Comparison of ENCODE assay signal across 26 cellular contexts in the genomic region with DNA sequence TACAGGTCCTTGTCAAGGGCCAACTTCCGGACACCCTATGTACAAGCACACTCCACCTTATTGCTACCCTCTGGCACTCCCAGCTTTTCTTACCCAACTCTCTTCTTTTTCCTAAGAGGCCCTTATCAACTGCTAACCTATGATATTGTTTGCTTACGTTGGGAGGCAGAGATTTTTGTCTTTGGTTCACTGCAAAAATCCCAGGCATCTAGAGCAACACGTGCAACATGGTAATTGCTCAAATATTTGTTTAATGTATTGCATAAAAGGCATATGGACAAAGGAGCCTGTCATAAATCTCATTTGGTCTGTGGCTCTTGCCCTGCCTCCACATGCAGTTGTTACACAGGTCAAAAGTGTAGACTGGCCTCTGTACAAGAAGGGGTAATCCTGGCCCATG. TPM values are rescaled to one million over a fixed set of nuclear protein-coding genes. Genes with fewer than 3 reads are reported as not detected.
DNase-seq lines count a peak whose midpoint lies in the region; ATAC-seq and TF ChIP-seq lines count a peak whose summit lies in the region.
"Had no signal": no experiment of that assay in that cellular context is flagged by ENCODE, and none has a peak within 500 bp of the region (broad histone marks: within the 10 kb centered on the region; RNA-seq: fewer than 3 reads in every experiment).

No MANE protein-coding gene starts in this region.

- TF ChIP-seq CTCF in left lung (IDR thresholded peaks at IDR 0.05), result no peak
- no peak for TF ChIP-seq CTCF in upper lobe of left lung (IDR thresholded peaks at IDR 0.05)

- no peaks in the 10 kb centered on the region for H3K27me3 ChIP-seq in left lung
- H3K27me3 ChIP-seq in upper lobe of left lung, result no peaks in the 10 kb centered on the region
- H3K27me3 ChIP-seq: breast epithelium, gastroesophageal sphincter, vagina had no signal

- H3K36me3 ChIP-seq in left lung (no peaks in the 10 kb centered on the region), upper lobe of left lung (no peaks in the 10 kb centered on the region)
- H3K36me3 ChIP-seq: breast epithelium, gastroesophageal sphincter, vagina had no signal

- ATAC-seq in left lung, result peak; percentile 91
- peak; percentile 46 to 49 for ATAC-seq in upper lobe of left lung (ENCODE audit: low FRiP score in 2 of 2)
- no peak for ATAC-seq in GM19452 (IDR thresholded peaks at IDR 0.05; ENCODE audit: unreplicated experiment)
- ATAC-seq in activated CD4-positive, CD25-positive, alpha-beta regulatory T cell treated with anti-CD3 and anti-CD28 coated beads, Interleukin-2, amount 50 U/mL, for 24 hours, result no peak
- ATAC-seq in HG03460 (IDR thresholded peaks at IDR 0.05; ENCODE audit: unreplicated experiment), result no peak
- ATAC-seq: activated CD4-positive, alpha-beta T cell treated with anti-CD3 and anti-CD28 coated beads for 36 hours; activated naive CD4-positive, alpha-beta T cell treated with anti-CD3 and anti-CD28 coated beads, Interleukin-2, amount 50 U/mL, for 72 hours; gastroesophageal sphincter had no signal

- TF ChIP-seq EP300 in upper lobe of left lung (IDR thresholded peaks at IDR 0.05), result no peak

- WGBS in upper lobe of left lung, 2 donors, result 44 to 54% methylated on average over 3 of the region's 3 CpGs

- H3K27ac ChIP-seq in left lung (no peak overlapping the region), upper lobe of left lung (no peak overlapping the region)
- H3K27ac ChIP-seq: breast epithelium, gastroesophageal sphincter, skin epidermis, vagina had no signal

- H3K4me1 ChIP-seq in left lung (no peaks in the 10 kb centered on the region), upper lobe of left lung (no peaks in the 10 kb centered on the region)
- H3K4me1 ChIP-seq: breast epithelium, gastroesophageal sphincter, vagina had no signal

- peak; percentile 39 for DNase-seq in SIG-M5 treated with dmso at 0.1 percent for 504 hours (lab: John Stamatoyannopoulos, UW; ENCODE audit: unreplicated experiment)
- no peak for DNase-seq in SIG-M5 (lab: John Stamatoyannopoulos, UW)
- DNase-seq in NCI-H748 (lab: John Stamatoyannopoulos, UW; ENCODE audit: unreplicated experiment), result peak; percentile 75
- no peak for DNase-seq in left lung
- peak in 1 of 2 donors; percentile 36 for DNase-seq in upper lobe of left lung
- DNase-seq: activated CD4-positive, alpha-beta T cell treated with anti-CD3 and anti-CD28 coated beads for 36 hours; activated effector memory CD4-positive, alpha-beta T cell treated with Interleukin-2 at 50 U/mL for 16 hours; activated T-cell treated with anti-CD3 and anti-CD28 coated beads for 4 hours; H7; hippocampal formation; NCI-H1694 treated with DMSO at 0.1 percent for 48 hours; NCI-H2171 treated with DMSO at 0.1 percent for 48 hours; NCI-H526 treated with DMSO at 0.1 percent for 48 hours; Right ventricle myocardium superior; stimulated activated naive CD4-positive, alpha-beta T cell treated with Interleukin-2 at 50 U/mL for 16 hours had no signal

- intact Hi-C loops in left lung (cut with DNase I), result no loop called here

- H3K4me3 ChIP-seq in left lung (no peak overlapping the region), upper lobe of left lung (no peak overlapping the region)
- H3K4me3 ChIP-seq: breast epithelium, gastroesophageal sphincter, skin epidermis, vagina had no signal

- H3K9me3 ChIP-seq in left lung, result no peaks in the 10 kb centered on the region
- H3K9me3 ChIP-seq in upper lobe of left lung, result no peaks in the 10 kb centered on the region
- H3K9me3 ChIP-seq: breast epithelium, gastroesophageal sphincter, vagina had no signal

- no peak for TF ChIP-seq POLR2A in upper lobe of left lung (IDR thresholded peaks at IDR 0.05)

RNA-seq across cellular contexts. Expression of gene ATP10B, which starts 35.8 kb away (rescaled TPM):
- total RNA-seq in left lung (under 1 TPM; 0.09 to 0.39 TPM), upper lobe of left lung (under 1 TPM in 5 of 6 donors, not detected in 1; under 0.01 to 0.30 (median 0.09) TPM)
- total RNA-seq: A172; activated CD4-positive, alpha-beta T cell treated with anti-CD3 and anti-CD28 coated beads for 36 hours; activated naive CD4-positive, alpha-beta T cell treated with anti-CD3 and anti-CD28 coated beads, Interleukin-2, amount 50 U/mL, for 72 hours; endothelial cell of umbilical vein; osteoblast; Right ventricle myocardium superior had no signal

Comparison
In these comparisons a context has a peak if more than half of its experiments do, and no peak if none do; other contexts are left out.
1. DNase-seq: peak in SIG-M5 treated with dmso at 0.1 percent for 504 hours (single experiment) and NCI-H748 (single experiment); none in SIG-M5 (single experiment) and left lung (0 of 2).
2. ATAC-seq: peak in left lung (single experiment) and upper lobe of left lung (2 of 2); none in GM19452 (single experiment), activated CD4-positive, CD25-positive, alpha-beta regulatory T cell treated with anti-CD3 and anti-CD28 coated beads, Interleukin-2, amount 50 U/mL, for 24 hours (0 of 2) and HG03460 (single experiment).